1 cellular context compared by ENCODE assay signal in the genomic region with DNA sequence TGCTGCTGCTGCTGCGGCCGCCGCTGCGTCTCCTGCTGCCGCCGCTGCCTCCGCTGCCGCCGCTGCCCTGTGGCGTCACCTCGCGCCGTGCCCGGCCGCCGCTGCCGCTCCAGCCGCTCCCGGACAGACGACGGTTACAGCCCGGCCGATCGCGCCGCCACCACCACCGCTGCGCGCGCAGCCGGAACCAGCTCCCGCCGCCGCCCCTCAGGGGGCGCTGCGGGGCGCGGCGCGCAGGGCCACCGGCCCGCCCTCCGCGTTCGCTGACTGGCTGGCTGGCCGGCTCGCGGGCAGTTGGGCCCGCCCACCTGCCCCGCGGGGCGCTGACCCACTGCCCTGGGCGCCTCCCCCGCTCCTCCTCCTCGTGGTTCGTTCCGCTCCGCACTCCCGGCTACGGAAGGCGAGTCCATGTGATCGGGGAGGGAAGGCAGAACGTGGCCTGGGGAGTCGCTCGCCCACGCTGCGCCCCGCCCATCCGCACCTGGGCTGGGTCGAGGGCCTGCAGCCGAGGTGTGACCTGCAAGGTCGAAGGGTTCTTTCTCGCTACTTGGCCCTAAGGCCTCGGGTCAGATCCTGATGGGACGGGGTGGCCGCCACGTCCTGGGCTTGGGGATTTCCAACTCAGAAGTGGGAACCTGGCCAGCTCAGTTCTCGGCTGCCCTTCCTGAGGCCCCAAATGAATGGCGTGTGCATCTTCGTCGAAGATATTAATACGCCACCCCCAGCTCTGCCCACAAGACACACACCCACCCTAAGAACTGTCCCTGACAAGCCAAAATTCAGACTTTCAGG.
TF ChIP-seq lines count a peak whose summit lies in the region.

A gene (minus strand): TSS at position 185 of the 792 bp plus-strand sequence. CDS start 19,303 bp downstream, outside the sequence.

TF ChIP-seq in H1, 55 proteins besides CTCF, POLR2A, EP300 and RAD21 (continued from another document):
- TF ChIP-seq FOSL1 (IDR thresholded peaks at IDR 0.05; ENCODE audit: insufficient read depth, low read depth, low read length), result no peak
